ENCODE assay signal across 20 cellular contexts in the genomic region with DNA sequence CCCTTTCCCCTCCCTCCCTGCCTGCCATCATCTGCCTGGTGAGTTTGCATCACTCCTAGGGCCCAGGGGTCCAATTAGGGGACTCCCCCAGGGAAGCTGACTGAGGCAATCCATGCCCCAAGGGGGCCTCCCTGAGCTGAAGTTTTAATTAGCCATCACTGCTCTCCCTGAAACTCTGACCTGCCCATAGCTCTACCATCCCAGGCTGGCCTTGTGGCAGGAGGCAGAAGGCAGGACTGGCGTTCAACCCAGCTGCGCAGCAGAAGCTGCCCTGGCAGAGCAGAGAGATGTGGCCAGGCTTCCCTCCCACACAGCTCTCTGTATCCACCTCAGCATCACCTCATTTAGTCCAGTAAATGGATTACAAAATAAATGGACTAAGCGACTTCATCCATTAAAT. TPM values are rescaled to one million over a fixed set of nuclear protein-coding genes. Genes with fewer than 3 reads are reported as not detected.
DNase-seq lines count a peak whose midpoint lies in the region; ATAC-seq and TF ChIP-seq lines count a peak whose summit lies in the region.
"Had no signal": no experiment of that assay in that cellular context is flagged by ENCODE, and none has a peak within 500 bp of the region (broad histone marks: within the 10 kb centered on the region; RNA-seq: fewer than 3 reads in every experiment).

No MANE protein-coding gene starts in this region.

- H3K27ac Mint-ChIP-seq in chondrocyte (ENCODE audit: unreplicated experiment), result no peak overlapping the region
- H3K27ac Mint-ChIP-seq: CD4-positive, alpha-beta T cell; HFFc6 had no signal

- H3K36me3 ChIP-seq in BLaER1, result no peaks in the 10 kb centered on the region
- H3K36me3 ChIP-seq: HAP-1 had no signal

- peak overlapping the region; percentile 52 for H3K4me2 ChIP-seq in BLaER1

- no peaks in the 10 kb centered on the region for H3K4me1 Mint-ChIP-seq in chondrocyte (ENCODE audit: low read depth)

- peak in 2 of 3 experiments; percentile 19 to 23 for DNase-seq in NCI-H1417 (lab: John Stamatoyannopoulos, UW)
- no peak for DNase-seq in NCI-H1417 treated with DMSO at 0.1 percent for 48 hours (lab: John Stamatoyannopoulos, UW)
- peak; percentile 68 for DNase-seq in NCI-H69 (lab: John Stamatoyannopoulos, UW)
- DNase-seq in chondrocyte (ENCODE audit: low spot score), result peak; percentile 59
- no peak for DNase-seq in NCI-H2029 (lab: John Stamatoyannopoulos, UW)
- DNase-seq: 8988T; AML-193; C1 segment of cervical spinal cord; Calu3; CD4-positive, alpha-beta T cell; DMS153; DMS79 treated with DMSO at 0.1 percent for 48 hours; EL; GOT3; HFFc6; IMR-90 had no signal

- H3K9me3 ChIP-seq in BLaER1, result peaks cover 15% of the 10 kb centered on the region

- peaks cover 47% of the 10 kb centered on the region for H3K4me1 ChIP-seq in BLaER1
- H3K4me1 ChIP-seq: HAP-1 had no signal

- ATAC-seq in HG02571 (IDR thresholded peaks at IDR 0.05; ENCODE audit: unreplicated experiment) (no peak), GM18870 (IDR thresholded peaks at IDR 0.05; ENCODE audit: unreplicated experiment) (no peak)

- peaks cover 16% of the 10 kb centered on the region; the same call in 1 of the 2 replicates for H4K20me1 ChIP-seq in BLaER1

- no peak overlapping the region for H3K9ac ChIP-seq in BLaER1

- no peak overlapping the region for H3K4me3 Mint-ChIP-seq in chondrocyte (ENCODE audit: unreplicated experiment)
- H3K4me3 Mint-ChIP-seq: CD4-positive, alpha-beta T cell; HFFc6 had no signal

- no peaks in the 10 kb centered on the region for H3K27me3 Mint-ChIP-seq in chondrocyte (ENCODE audit: low read depth)
- H3K27me3 Mint-ChIP-seq: CD4-positive, alpha-beta T cell had no signal

- H3K27me3 ChIP-seq in BLaER1, result no peaks in the 10 kb centered on the region

- no peaks in the 10 kb centered on the region for H3K36me3 Mint-ChIP-seq in chondrocyte (ENCODE audit: low read depth)

- H3K9me3 Mint-ChIP-seq in chondrocyte (ENCODE audit: low read depth), result no peaks in the 10 kb centered on the region
- H3K9me3 Mint-ChIP-seq: CD4-positive, alpha-beta T cell had no signal

- no peak for TF ChIP-seq CTCF in chondrocyte (IDR thresholded peaks at IDR 0.05)

- H3K27ac ChIP-seq in BLaER1, result no peak overlapping the region

- no peak overlapping the region for H3K4me3 ChIP-seq in BLaER1
- H3K4me3 ChIP-seq: HAP-1 had no signal

RNA-seq across cellular contexts. Expression of a gene that starts 7.7 kb away (rescaled TPM):
- total RNA-seq in chondrocyte, result 12.2 to 33.4 TPM (median 32.9 TPM) in 3 replicates

Comparison
In these comparisons a context has a peak if more than half of its experiments do, and no peak if none do; other contexts are left out.
1. DNase-seq: peak in NCI-H1417 (2 of 3), NCI-H69 (single experiment) and chondrocyte (single experiment); none in NCI-H1417 treated with DMSO at 0.1 percent for 48 hours (single experiment) and NCI-H2029 (single experiment).